Comparison of ENCODE assay signal across 27 cellular contexts in genomic region chr2:194562329-194562728, GRCh38.
"Had no signal": no experiment of that assay in that cellular context is flagged by ENCODE, and none has a peak within 500 bp of the region (broad histone marks: within the 10 kb centered on the region; RNA-seq: fewer than 3 reads in every experiment).

No MANE protein-coding gene starts in this region.

- H3K27ac ChIP-seq: stomach, suprapubic skin, testis, thoracic aorta, thyroid gland, tibial artery, tibial nerve, transverse colon, upper lobe of left lung, upper lobe of right lung, uterus, vagina had no signal

- H3K4me1 ChIP-seq: stomach, suprapubic skin, testis, thyroid gland, tibial artery, tibial nerve, transverse colon, upper lobe of left lung, upper lobe of right lung, uterus, vagina had no signal

- ATAC-seq: stimulated activated effector memory CD8-positive, alpha-beta T cell treated with anti-CD3 and anti-CD28 coated beads, Interleukin-12 subunit alpha, Interleukin-12 subunit beta, amount 100 ng/mL, for 72 hours; stimulated activated memory B cell treated with anti-CD40 and anti-IgM and Interleukin-4, amounts not matched to agents 10 μg/mL and 1 μg/mL and 100 μg/mL, for 72 hours; stimulated activated naive B cell treated with anti-CD40 and anti-IgM and Interleukin-4, amounts not matched to agents 10 μg/mL and 1 μg/mL and 100 μg/mL, for 72 hours; stimulated activated naive CD8-positive, alpha-beta T cell treated with anti-CD3 and anti-CD28 coated beads, Interleukin-15, amount 100 ng/mL, for 72 hours; stimulated activated naive CD8-positive, alpha-beta T cell treated with anti-CD3 and anti-CD28 coated beads, Interleukin-15, Interleukin-2, amounts not matched to agents 100 U/mL and 50 U/mL, for 24 hours; upper lobe of right lung had no signal

- H3K27me3 ChIP-seq: stomach, suprapubic skin, testis, thyroid gland, tibial artery, tibial nerve, transverse colon, upper lobe of left lung, upper lobe of right lung, uterus, vagina had no signal

- DNase-seq: stimulated activated CD4-positive, alpha-beta T cell treated with anti-CD3 and anti-CD28 coated beads, Interleukin-2, amount 100 ng/mL, for 48 hours; stimulated activated CD4-positive, alpha-beta T cell treated with anti-CD3 and anti-CD28 coated beads, Interleukin-4, amount 100 ng/mL, for 1 hour; stimulated activated CD4-positive, alpha-beta T cell treated with anti-CD3 and anti-CD28 coated beads, Interleukin-4, amount 100 ng/mL, for 24 hours; stimulated activated CD4-positive, alpha-beta T cell treated with anti-CD3 and anti-CD28 coated beads, Interleukin-4, amount 100 ng/mL, for 4 hours; stimulated activated CD8-positive, alpha-beta memory T cell treated with anti-CD3 and anti-CD28 coated beads, Interleukin-4, amount 100 ng/mL, for 48 hours; stimulated activated naive B cell treated with anti-CD40 and anti-IgM and Interleukin-4, amounts not matched to agents 10 μg/mL and 1 μg/mL and 100 μg/mL, for 72 hours; stimulated activated naive CD4-positive, alpha-beta T cell; stimulated activated naive CD4-positive, alpha-beta T cell treated with Interleukin-2 at 50 U/mL for 16 hours; stimulated activated naive CD8-positive, alpha-beta T cell treated with anti-CD3 and anti-CD28 coated beads, Interleukin-15, amount 100 ng/mL, for 72 hours; stimulated activated naive CD8-positive, alpha-beta T cell treated with anti-CD3 and anti-CD28 coated beads, Interleukin-15, Interleukin-2, amounts not matched to agents 100 U/mL and 50 U/mL, for 24 hours; stomach; substantia nigra; testis; thyroid gland; tibial artery; transverse colon; trophoblast cell; upper lobe of left lung; upper lobe of right lung; uterus had no signal

- H3K9me3 ChIP-seq: suprapubic skin, testis, thoracic aorta, thyroid gland, tibial artery, tibial nerve, transverse colon, upper lobe of left lung, upper lobe of right lung, uterus, vagina had no signal

- H3K4me3 ChIP-seq: stomach, suprapubic skin, testis, thoracic aorta, thyroid gland, tibial artery, tibial nerve, transverse colon, upper lobe of left lung, upper lobe of right lung, uterus, vagina had no signal

- H3K36me3 ChIP-seq: stomach, suprapubic skin, thoracic aorta, thyroid gland, tibial artery, tibial nerve, transverse colon, upper lobe of left lung, upper lobe of right lung, uterus, vagina had no signal

- FAIRE-seq: urothelium cell line had no signal
